18 cellular contexts compared by ENCODE assay signal in genomic region chr9:111102793-111103474, GRCh38.
"Had no signal": no experiment of that assay in that cellular context is flagged by ENCODE, and none has a peak within 500 bp of the region (broad histone marks: within the 10 kb centered on the region; RNA-seq: fewer than 3 reads in every experiment).

No MANE protein-coding gene starts in this region.

- H3K9me3 ChIP-seq: lower lobe of right lung, testis, upper lobe of right lung had no signal

- H3K4me3 ChIP-seq: lower lobe of right lung, testis, upper lobe of right lung had no signal

- H3K36me3 Mint-ChIP-seq: naive B cell had no signal

- H3K27ac Mint-ChIP-seq: activated CD8-positive, alpha-beta T cell treated with anti-CD3 and anti-CD28 coated beads, Interleukin-2, amount 10 ng/mL, durations not matched to agents 7 days and 5 days; dendritic cell treated with granulocyte-macrophage colony-stimulating factor and Interleukin-4, amounts not matched to agents 40 ng/mL and 50 ng/mL, for 4 days; endodermal cell; naive B cell; T-helper 1 cell treated with Interleukin-12 subunit alpha and Interleukin-12 subunit beta and Interleukin-4 antibody, amounts not matched to agents 30 μg/mL and 1 μg/mL, for 36 hours had no signal

- H3K27me3 ChIP-seq: testis, upper lobe of right lung had no signal

- H3K27ac ChIP-seq: lower lobe of right lung, parathyroid adenoma, testis, upper lobe of right lung had no signal

- H3K27me3 Mint-ChIP-seq: central memory CD8-positive, alpha-beta T cell; dendritic cell treated with granulocyte-macrophage colony-stimulating factor and Interleukin-4, amounts not matched to agents 40 ng/mL and 50 ng/mL, for 4 days; naive B cell had no signal

- H3K4me3 Mint-ChIP-seq: activated CD8-positive, alpha-beta T cell treated with anti-CD3 and anti-CD28 coated beads, Interleukin-2, amount 10 ng/mL, durations not matched to agents 7 days and 5 days; central memory CD8-positive, alpha-beta T cell; dendritic cell treated with granulocyte-macrophage colony-stimulating factor and Interleukin-4, amounts not matched to agents 40 ng/mL and 50 ng/mL, for 4 days; endodermal cell; T-helper 1 cell treated with Interleukin-12 subunit alpha and Interleukin-12 subunit beta and Interleukin-4 antibody, amounts not matched to agents 30 μg/mL and 1 μg/mL, for 36 hours had no signal

- ATAC-seq: activated CD8-positive, alpha-beta T cell treated with anti-CD3 and anti-CD28 coated beads, Interleukin-2, amount 10 ng/mL, durations not matched to agents 7 days and 5 days; lower lobe of right lung; upper lobe of right lung had no signal

- DNase-seq: activated CD4-positive, alpha-beta T cell treated with anti-CD3 and anti-CD28 coated beads for 4 hours; activated CD8-positive, alpha-beta T cell treated with anti-CD3 and anti-CD28 coated beads, Interleukin-2, amount 10 ng/mL, durations not matched to agents 7 days and 5 days; activated naive CD4-positive, alpha-beta T cell treated with Interleukin-2 at 50 U/mL for 16 hours; endodermal cell; erythroblast; hippocampal formation; kidney glomerular epithelial cell; lower lobe of right lung; midbrain; naive B cell; stimulated activated CD4-positive, alpha-beta T cell treated with anti-CD3 and anti-CD28 coated beads, Interleukin-2, amount 100 ng/mL, for 24 hours; stimulated activated naive CD4-positive, alpha-beta T cell treated with Interleukin-2 at 50 U/mL for 16 hours; testis; upper lobe of right lung had no signal

- H3K9ac ChIP-seq: parathyroid adenoma had no signal

- H3K36me3 ChIP-seq: lower lobe of right lung, upper lobe of right lung had no signal

- H3K4me1 ChIP-seq: lower lobe of right lung, parathyroid adenoma, testis, upper lobe of right lung had no signal

- H2AFZ ChIP-seq: parathyroid adenoma had no signal

- H3K9me3 Mint-ChIP-seq: dendritic cell treated with granulocyte-macrophage colony-stimulating factor and Interleukin-4, amounts not matched to agents 40 ng/mL and 50 ng/mL, for 4 days; endodermal cell; naive B cell; T-helper 1 cell treated with Interleukin-12 subunit alpha and Interleukin-12 subunit beta and Interleukin-4 antibody, amounts not matched to agents 30 μg/mL and 1 μg/mL, for 36 hours had no signal

- H3K4me1 Mint-ChIP-seq: central memory CD8-positive, alpha-beta T cell; naive B cell had no signal
